1 cellular context compared by ENCODE assay signal in the genomic region with DNA sequence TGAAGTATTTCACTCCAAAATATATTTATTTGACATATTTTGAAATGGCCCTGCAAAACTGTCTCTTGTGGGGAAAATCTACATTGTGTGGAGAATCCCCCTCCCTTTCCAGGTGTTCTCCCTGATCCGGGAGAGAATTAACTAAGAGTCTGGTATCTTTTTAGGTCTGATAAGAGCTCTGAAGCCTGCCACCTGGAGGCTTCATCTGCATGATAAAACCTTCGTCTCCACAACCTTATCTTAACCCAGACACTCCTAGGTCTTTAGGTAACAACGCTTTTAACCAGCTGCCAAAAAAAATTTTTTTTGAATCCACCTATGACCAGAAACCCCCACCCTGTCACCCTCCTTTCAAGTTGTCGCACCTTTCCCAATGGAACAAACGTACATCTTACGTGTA.
TF ChIP-seq lines count a peak whose summit lies in the region.

No MANE protein-coding gene starts in this region.

TF ChIP-seq in GM23338, 12 proteins besides CTCF, POLR2A, EP300 and RAD21:
- TF ChIP-seq, protein P1, sequence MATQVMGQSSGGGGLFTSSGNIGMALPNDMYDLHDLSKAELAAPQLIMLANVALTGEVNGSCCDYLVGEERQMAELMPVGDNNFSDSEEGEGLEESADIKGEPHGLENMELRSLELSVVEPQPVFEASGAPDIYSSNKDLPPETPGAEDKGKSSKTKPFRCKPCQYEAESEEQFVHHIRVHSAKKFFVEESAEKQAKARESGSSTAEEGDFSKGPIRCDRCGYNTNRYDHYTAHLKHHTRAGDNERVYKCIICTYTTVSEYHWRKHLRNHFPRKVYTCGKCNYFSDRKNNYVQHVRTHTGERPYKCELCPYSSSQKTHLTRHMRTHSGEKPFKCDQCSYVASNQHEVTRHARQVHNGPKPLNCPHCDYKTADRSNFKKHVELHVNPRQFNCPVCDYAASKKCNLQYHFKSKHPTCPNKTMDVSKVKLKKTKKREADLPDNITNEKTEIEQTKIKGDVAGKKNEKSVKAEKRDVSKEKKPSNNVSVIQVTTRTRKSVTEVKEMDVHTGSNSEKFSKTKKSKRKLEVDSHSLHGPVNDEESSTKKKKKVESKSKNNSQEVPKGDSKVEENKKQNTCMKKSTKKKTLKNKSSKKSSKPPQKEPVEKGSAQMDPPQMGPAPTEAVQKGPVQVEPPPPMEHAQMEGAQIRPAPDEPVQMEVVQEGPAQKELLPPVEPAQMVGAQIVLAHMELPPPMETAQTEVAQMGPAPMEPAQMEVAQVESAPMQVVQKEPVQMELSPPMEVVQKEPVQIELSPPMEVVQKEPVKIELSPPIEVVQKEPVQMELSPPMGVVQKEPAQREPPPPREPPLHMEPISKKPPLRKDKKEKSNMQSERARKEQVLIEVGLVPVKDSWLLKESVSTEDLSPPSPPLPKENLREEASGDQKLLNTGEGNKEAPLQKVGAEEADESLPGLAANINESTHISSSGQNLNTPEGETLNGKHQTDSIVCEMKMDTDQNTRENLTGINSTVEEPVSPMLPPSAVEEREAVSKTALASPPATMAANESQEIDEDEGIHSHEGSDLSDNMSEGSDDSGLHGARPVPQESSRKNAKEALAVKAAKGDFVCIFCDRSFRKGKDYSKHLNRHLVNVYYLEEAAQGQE (IDR thresholded peaks at IDR 0.05; ENCODE audit: unreplicated experiment): no peak
- TF ChIP-seq JUNB (IDR thresholded peaks at IDR 0.05; ENCODE audit: unreplicated experiment) (no peak), ZNF462 (CRISPR knock-in tag; IDR thresholded peaks at IDR 0.05) (no peak), ZNF114 (CRISPR knock-in tag; IDR thresholded peaks at IDR 0.05) (no peak), ETS1 (IDR thresholded peaks at IDR 0.05) (no peak), EZH2phosphoT487 (IDR thresholded peaks at IDR 0.05; ENCODE audit: unreplicated experiment) (no peak), STAT1 (IDR thresholded peaks at IDR 0.05; ENCODE audit: unreplicated experiment) (no peak), CREB1 (CRISPR knock-in tag; IDR thresholded peaks at IDR 0.05; ENCODE audit: low read depth) (no peak), EZH2 (IDR thresholded peaks at IDR 0.05; ENCODE audit: low read depth, unreplicated experiment) (no peak), POLR2AphosphoS5 (IDR thresholded peaks at IDR 0.05; ENCODE audit: low read depth) (no peak), NANOG (IDR thresholded peaks at IDR 0.05; ENCODE audit: borderline replicate concordance) (no peak), ZNF331 (CRISPR knock-in tag; IDR thresholded peaks at IDR 0.05; ENCODE audit: low read depth) (no peak)
TF ChIP-seq in GM23338: peak in this region for 0.
